Comparison of ENCODE assay signal across 18 cellular contexts in genomic region chr9:131690950-131691573, GRCh38. TPM values are rescaled to one million over a fixed set of nuclear protein-coding genes. Genes with fewer than 3 reads are reported as not detected.
DNase-seq lines count a peak whose midpoint lies in the region; ATAC-seq lines count a peak whose summit lies in the region.
"Had no signal": no experiment of that assay in that cellular context is flagged by ENCODE, and none has a peak within 500 bp of the region (broad histone marks: within the 10 kb centered on the region; RNA-seq: fewer than 3 reads in every experiment).

No MANE protein-coding gene starts in this region.

- H3K27ac Mint-ChIP-seq in CD4-positive, alpha-beta memory T cell: peak overlapping the region; percentile 30 to 94 (median 86)
- H3K27ac Mint-ChIP-seq in IgD-negative memory B cell: peak overlapping the region; percentile 10 to 49 (median 20)
- H3K27ac Mint-ChIP-seq in activated T-helper 2 cell treated with anti-CD3 and anti-CD28 coated beads, Interferon-gamma antibody, Interleukin-2, Interleukin-4, amounts not matched to agents 10 μg/mL and 5 μg/mL and 100 μg/mL, durations not matched to agents 14 hours and 24 hours and 36 hours: peak overlapping the region; percentile 65
- H3K27ac Mint-ChIP-seq in naive thymus-derived CD8-positive, alpha-beta T cell: peak overlapping the region in 5 of 10 donors; percentile 4 to 80 (median 42)
- H3K27ac Mint-ChIP-seq: nephron progenitor cell, WTC11 had no signal

- no peak overlapping the region for H3K4me3 ChIP-seq in CD4-positive, alpha-beta memory T cell (ENCODE audit: low read length in 2 of 2)
- H3K4me3 ChIP-seq: psoas muscle, thyroid gland had no signal

- intact Hi-C loops in CD4-positive, alpha-beta memory T cell (cut with micrococcal nuclease): loop anchor here (2.0 kb wide), 1 partner anchor 38 kb away; no protein-coding TSS in a partner anchor
- intact Hi-C loops in activated T-helper 2 cell treated with anti-CD3 and anti-CD28 coated beads, Interferon-gamma antibody, Interleukin-2, Interleukin-4, amounts not matched to agents 10 μg/mL and 5 μg/mL and 100 μg/mL, durations not matched to agents 14 hours and 24 hours and 36 hours (cut with micrococcal nuclease): loop anchor here (1.0 to 5.0 kb wide), 5 partner anchors 13 to 40 kb away; no protein-coding TSS in a partner anchor

- no peaks in the 10 kb centered on the region for H3K9me3 Mint-ChIP-seq in CD4-positive, alpha-beta memory T cell
- no peaks in the 10 kb centered on the region for H3K9me3 Mint-ChIP-seq in IgD-negative memory B cell
- no peaks in the 10 kb centered on the region for H3K9me3 Mint-ChIP-seq in activated T-helper 2 cell treated with anti-CD3 and anti-CD28 coated beads, Interferon-gamma antibody, Interleukin-2, Interleukin-4, amounts not matched to agents 10 μg/mL and 5 μg/mL and 100 μg/mL, durations not matched to agents 14 hours and 24 hours and 36 hours
- H3K9me3 Mint-ChIP-seq in naive thymus-derived CD8-positive, alpha-beta T cell: no peaks in the 10 kb centered on the region

- peaks cover 91% of the 10 kb centered on the region for H3K4me1 ChIP-seq in CD4-positive, alpha-beta memory T cell (ENCODE audit: insufficient read depth, low read length)

- CTCF ChIA-PET in CD4-positive, alpha-beta memory T cell (lab: Charles Lee; ENCODE audit: partially characterized antibody): interaction anchor here (1.4 kb wide), 2 partner anchors 22 to 57 kb away, joined by 3 to 4 read pairs; no protein-coding TSS in a partner anchor

- DNase-seq in CD4-positive, alpha-beta memory T cell: peak; percentile 50 to 68 (median 55)
- no peak for DNase-seq in activated T-helper 2 cell treated with anti-CD3 and anti-CD28 coated beads, Interferon-gamma antibody, Interleukin-2, Interleukin-4, amounts not matched to agents 10 μg/mL and 5 μg/mL and 100 μg/mL, durations not matched to agents 14 hours and 24 hours and 36 hours (ENCODE audit: low spot score)
- peak in 2 of 10 donors; percentile 26 to 31 for DNase-seq in naive thymus-derived CD8-positive, alpha-beta T cell
- no peak for DNase-seq in HUDEP-2 (lab: John Stamatoyannopoulos, UW; ENCODE audit: unreplicated experiment in 76 of 76)
- DNase-seq in NCI-H128 (lab: John Stamatoyannopoulos, UW; ENCODE audit: unreplicated experiment): no peak
- DNase-seq: aorta; DMS153; islet precursor cell; NCI-H1694 treated with DMSO at 0.1 percent for 48 hours; NCI-H446; nephron progenitor cell; NK-92 treated with Interleukin-12 subunit alpha and Interleukin-12 subunit beta, amount 100 ng/mL, for 24 hours; psoas muscle; SW 1271; thyroid gland had no signal

- H3K9me3 ChIP-seq in CD4-positive, alpha-beta memory T cell (ENCODE audit: control insufficient read depth in 1 of 2, low read length in 2 of 2): no peaks in the 10 kb centered on the region
- H3K9me3 ChIP-seq: psoas muscle, thyroid gland had no signal

- no peaks in the 10 kb centered on the region for H3K27me3 Mint-ChIP-seq in CD4-positive, alpha-beta memory T cell
- H3K27me3 Mint-ChIP-seq in IgD-negative memory B cell: no peaks in the 10 kb centered on the region
- no peaks in the 10 kb centered on the region for H3K27me3 Mint-ChIP-seq in activated T-helper 2 cell treated with anti-CD3 and anti-CD28 coated beads, Interferon-gamma antibody, Interleukin-2, Interleukin-4, amounts not matched to agents 10 μg/mL and 5 μg/mL and 100 μg/mL, durations not matched to agents 14 hours and 24 hours and 36 hours (ENCODE audit: low read depth)
- no peaks in the 10 kb centered on the region for H3K27me3 Mint-ChIP-seq in naive thymus-derived CD8-positive, alpha-beta T cell

- peak overlapping the region; percentile 41 to 76 (median 62) for H3K4me3 Mint-ChIP-seq in CD4-positive, alpha-beta memory T cell
- H3K4me3 Mint-ChIP-seq in IgD-negative memory B cell: peak overlapping the region in 2 of 4 donors; percentile 37 to 41
- peak overlapping the region; percentile 20 for H3K4me3 Mint-ChIP-seq in activated T-helper 2 cell treated with anti-CD3 and anti-CD28 coated beads, Interferon-gamma antibody, Interleukin-2, Interleukin-4, amounts not matched to agents 10 μg/mL and 5 μg/mL and 100 μg/mL, durations not matched to agents 14 hours and 24 hours and 36 hours (ENCODE audit: low read depth)
- H3K4me3 Mint-ChIP-seq in naive thymus-derived CD8-positive, alpha-beta T cell: peak overlapping the region in 8 of 10 donors; percentile 20 to 72 (median 61)
- H3K4me3 Mint-ChIP-seq: nephron progenitor cell, WTC11 had no signal

- H3K27me3 ChIP-seq in CD4-positive, alpha-beta memory T cell (ENCODE audit: insufficient read depth, low read length): no peaks in the 10 kb centered on the region
- H3K27me3 ChIP-seq: thyroid gland had no signal

- peak; percentile 39 to 61 for ATAC-seq in naive thymus-derived CD8-positive, alpha-beta T cell
- ATAC-seq in HG03469 (IDR thresholded peaks at IDR 0.05; ENCODE audit: unreplicated experiment): no peak
- ATAC-seq: psoas muscle, WTC11 had no signal

- peak overlapping the region; percentile 23 for H3K27ac ChIP-seq in CD4-positive, alpha-beta memory T cell (ENCODE audit: low read depth, low read length)
- H3K27ac ChIP-seq: psoas muscle had no signal

- POLR2A ChIA-PET in CD4-positive, alpha-beta memory T cell (lab: Charles Lee; ENCODE audit: partially characterized antibody): interaction anchor here (0.7 to 7.5 kb wide), 9 partner anchors 10 to 48 kb away, joined by 3 to 73 read pairs (median 5); no protein-coding TSS in a partner anchor
- POLR2A ChIA-PET in naive thymus-derived CD8-positive, alpha-beta T cell (lab: Charles Lee): no interaction called here

- peaks cover 71 to 97% (median 88%) of the 10 kb centered on the region in 4 donors for H3K4me1 Mint-ChIP-seq in CD4-positive, alpha-beta memory T cell
- peaks cover 54 to 83% (median 82%) of the 10 kb centered on the region in 3 donors for H3K4me1 Mint-ChIP-seq in IgD-negative memory B cell
- peaks cover 80% of the 10 kb centered on the region for H3K4me1 Mint-ChIP-seq in activated T-helper 2 cell treated with anti-CD3 and anti-CD28 coated beads, Interferon-gamma antibody, Interleukin-2, Interleukin-4, amounts not matched to agents 10 μg/mL and 5 μg/mL and 100 μg/mL, durations not matched to agents 14 hours and 24 hours and 36 hours (ENCODE audit: low read depth)
- H3K4me1 Mint-ChIP-seq in naive thymus-derived CD8-positive, alpha-beta T cell: peaks cover 44 to 87% (median 82%) of the 10 kb centered on the region in 4 donors

- peaks cover 0 to 8% of the 10 kb centered on the region in 2 donors for H3K36me3 Mint-ChIP-seq in CD4-positive, alpha-beta memory T cell
- H3K36me3 Mint-ChIP-seq in IgD-negative memory B cell: no peaks in the 10 kb centered on the region
- peaks cover 25% of the 10 kb centered on the region for H3K36me3 Mint-ChIP-seq in activated T-helper 2 cell treated with anti-CD3 and anti-CD28 coated beads, Interferon-gamma antibody, Interleukin-2, Interleukin-4, amounts not matched to agents 10 μg/mL and 5 μg/mL and 100 μg/mL, durations not matched to agents 14 hours and 24 hours and 36 hours (ENCODE audit: low read depth)
- peaks cover 0 to 7% (median 0%) of the 10 kb centered on the region in 3 donors for H3K36me3 Mint-ChIP-seq in naive thymus-derived CD8-positive, alpha-beta T cell

- H3K36me3 ChIP-seq in CD4-positive, alpha-beta memory T cell (ENCODE audit: insufficient read depth, low read length): no peaks in the 10 kb centered on the region
- H3K36me3 ChIP-seq: thyroid gland had no signal

RNA-seq across cellular contexts. Expression of gene RAPGEF1, which starts 48.8 kb away (rescaled TPM):
- 100 to 1,000 TPM; 129 to 149 TPM for total RNA-seq in CD4-positive, alpha-beta memory T cell
- 10 to 100 TPM in 1 of 2 donors, 1 to 10 TPM in 1; 1.5 to 23.0 TPM for polyA plus RNA-seq in CD4-positive, alpha-beta memory T cell
- 40.8 TPM for polyA plus RNA-seq in IgD-negative memory B cell
- 133 and 136 TPM in 2 replicates for total RNA-seq in activated T-helper 2 cell treated with anti-CD3 and anti-CD28 coated beads, Interferon-gamma antibody, Interleukin-2, Interleukin-4, amounts not matched to agents 10 μg/mL and 5 μg/mL and 100 μg/mL, durations not matched to agents 14 hours and 24 hours and 36 hours
- total RNA-seq in naive thymus-derived CD8-positive, alpha-beta T cell: 10 to 100 TPM; 91.7 to 94.7 TPM
- 1 to 10 TPM; 1.6 to 9.0 (median 4.4) TPM for polyA plus RNA-seq in naive thymus-derived CD8-positive, alpha-beta T cell

Comparison
In these comparisons a context has a peak if more than half of its experiments do, and no peak if none do; other contexts are left out.
1. DNase-seq: peak in CD4-positive, alpha-beta memory T cell (5 of 5); none in activated T-helper 2 cell treated with anti-CD3 and anti-CD28 coated beads, Interferon-gamma antibody, Interleukin-2, Interleukin-4, amounts not matched to agents 10 μg/mL and 5 μg/mL and 100 μg/mL, durations not matched to agents 14 hours and 24 hours and 36 hours (single experiment), HUDEP-2 (0 of 76) and NCI-H128 (single experiment).